Comparison of ENCODE assay signal across 10 cellular contexts in genomic region chr4:38728651-38729141, GRCh38. TPM values are rescaled to one million over a fixed set of nuclear protein-coding genes. Genes with fewer than 3 reads are reported as not detected.
DNase-seq lines count a peak whose midpoint lies in the region; ATAC-seq and TF ChIP-seq lines count a peak whose summit lies in the region.
"Had no signal": no experiment of that assay in that cellular context is flagged by ENCODE, and none has a peak within 500 bp of the region (broad histone marks: within the 10 kb centered on the region; RNA-seq: fewer than 3 reads in every experiment).

No MANE protein-coding gene starts in this region.

- H3K27ac ChIP-seq in endodermal cell (ENCODE audit: low read depth, low read length), result no peak overlapping the region
- no peak overlapping the region for H3K27ac ChIP-seq in prostate gland
- H3K27ac ChIP-seq: left ventricle myocardium inferior had no signal

- intact Hi-C loops in prostate gland (cut with DNase I), result no loop called here

- H3K9me3 ChIP-seq in endodermal cell (ENCODE audit: control insufficient read depth, low read length) (no peaks in the 10 kb centered on the region), prostate gland (no peaks in the 10 kb centered on the region)
- H3K9me3 ChIP-seq: left ventricle myocardium inferior had no signal

- H3K27me3 Mint-ChIP-seq in endodermal cell (ENCODE audit: insufficient read depth), result no peaks in the 10 kb centered on the region
- H3K27me3 Mint-ChIP-seq: IgD-negative memory B cell had no signal

- WGBS in endodermal cell (ENCODE audit: insufficient coverage in 1 of 2, insufficient read length in 1 of 2), 2 experiments, result 66 to 73% methylated on average over 4 of the region's 4 CpGs
- 41% methylated on average over 4 of the region's 4 CpGs for WGBS in prostate gland

- H3K36me3 ChIP-seq in endodermal cell (ENCODE audit: control insufficient read depth, insufficient read depth, low read length) (no peaks in the 10 kb centered on the region), prostate gland (no peaks in the 10 kb centered on the region)
- H3K36me3 ChIP-seq: left ventricle myocardium inferior had no signal

- no peak for TF ChIP-seq POLR2A in prostate gland (IDR thresholded peaks at IDR 0.05)

- H3K27me3 ChIP-seq in endodermal cell (ENCODE audit: control insufficient read depth, insufficient read depth, low read length, poor library complexity, severe bottlenecking) (no peaks in the 10 kb centered on the region), prostate gland (replicated peaks; ENCODE audit: insufficient read depth) (no peaks in the 10 kb centered on the region)

- DNase-seq in DMS 273 (lab: John Stamatoyannopoulos, UW; ENCODE audit: unreplicated experiment) (peak; percentile 15), DMS 273 treated with DMSO at 0.1 percent for 48 hours (lab: John Stamatoyannopoulos, UW) (no peak), NCI-H510A (lab: John Stamatoyannopoulos, UW) (peak; percentile 56), endodermal cell (peak; percentile 80), prostate gland (ENCODE audit: low spot score) (peak; percentile 62), NCI-H1694 (lab: John Stamatoyannopoulos, UW) (no peak)
- no peak for DNase-seq in stimulated activated naive CD8-positive, alpha-beta T cell treated with anti-CD3 and anti-CD28 coated beads, Interleukin-15, Interleukin-2, amounts not matched to agents 100 U/mL and 50 U/mL, for 24 hours
- DNase-seq: left ventricle myocardium inferior had no signal

- no peak for ATAC-seq in HG03432 (IDR thresholded peaks at IDR 0.05; ENCODE audit: unreplicated experiment)
- no peak for ATAC-seq in stimulated activated naive CD8-positive, alpha-beta T cell treated with anti-CD3 and anti-CD28 coated beads, Interleukin-15, Interleukin-2, amounts not matched to agents 100 U/mL and 50 U/mL, for 24 hours

- H3K9ac ChIP-seq in endodermal cell (ENCODE audit: extremely low read depth, low read length, poor library complexity, severe bottlenecking), result no peak overlapping the region

- no peaks in the 10 kb centered on the region for H3K36me3 Mint-ChIP-seq in endodermal cell (ENCODE audit: low read depth)

- H3K4me3 ChIP-seq in endodermal cell (ENCODE audit: low read length) (no peak overlapping the region), prostate gland (no peak overlapping the region)
- H3K4me3 ChIP-seq: left ventricle myocardium inferior had no signal

- H3K4me3 Mint-ChIP-seq in endodermal cell, result no peak overlapping the region
- H3K4me3 Mint-ChIP-seq: IgD-negative memory B cell had no signal

- H3K27ac Mint-ChIP-seq in endodermal cell, result peak overlapping the region; percentile 65
- H3K27ac Mint-ChIP-seq: IgD-negative memory B cell had no signal

- peaks cover 9% of the 10 kb centered on the region for H3K9me3 Mint-ChIP-seq in endodermal cell
- H3K9me3 Mint-ChIP-seq: IgD-negative memory B cell had no signal

- peaks cover 33% of the 10 kb centered on the region for H3K4me1 Mint-ChIP-seq in endodermal cell

- TF ChIP-seq CTCF in endodermal cell (conservative IDR thresholded peaks at IDR 0.05) (peak; percentile 59), prostate gland (IDR thresholded peaks at IDR 0.05) (peak in 1 of 4 experiments; percentile 36)

- H3K4me1 ChIP-seq in endodermal cell (ENCODE audit: control insufficient read depth, insufficient read depth, low read length) (peaks cover 2% of the 10 kb centered on the region), prostate gland (replicated peaks) (no peaks in the 10 kb centered on the region)

RNA-seq across cellular contexts. Expression of gene TLR10, which starts 54.1 kb away (rescaled TPM):
- total RNA-seq in endodermal cell, result not detected
- not detected for polyA plus RNA-seq in endodermal cell (2013, experiment 1 of 2)
- not detected for polyA plus RNA-seq in endodermal cell (2013, experiment 2 of 2)
- total RNA-seq in prostate gland, result under 1 TPM; 0.14 to 0.68 TPM
- total RNA-seq: left ventricle myocardium inferior had no signal

Comparison
In these comparisons a context has a peak if more than half of its experiments do, and no peak if none do; other contexts are left out.
1. DNase-seq: peak in DMS 273 (single experiment), NCI-H510A (single experiment), endodermal cell (single experiment) and prostate gland (single experiment); none in DMS 273 treated with DMSO at 0.1 percent for 48 hours (single experiment), NCI-H1694 (single experiment) and stimulated activated naive CD8-positive, alpha-beta T cell treated with anti-CD3 and anti-CD28 coated beads, Interleukin-15, Interleukin-2, amounts not matched to agents 100 U/mL and 50 U/mL, for 24 hours (single experiment).